Comparison of ENCODE assay signal across 26 cellular contexts in genomic region chr13:75794663-75795062, GRCh38.
"Had no signal": no experiment of that assay in that cellular context is flagged by ENCODE, and none has a peak within 500 bp of the region (broad histone marks: within the 10 kb centered on the region; RNA-seq: fewer than 3 reads in every experiment).

No MANE protein-coding gene starts in this region.

- H3K4me1 Mint-ChIP-seq: nephron progenitor cell; stimulated activated naive B cell treated with anti-CD40 and anti-IgM and Interleukin-4, amounts not matched to agents 10 μg/mL and 1 μg/mL and 100 μg/mL, for 72 hours had no signal

- DNase-seq: colonic mucosa; effector CD8-positive, alpha-beta T cell; foreskin keratinocyte; heart left ventricle; hippocampal formation; left cardiac atrium; mesenchymal stem cell; mucosa of descending colon; naive thymus-derived CD4-positive, alpha-beta T cell; nephron progenitor cell; nucleus accumbens; ovary; posterior cingulate gyrus; psoas muscle; right cardiac atrium; spleen; stimulated activated naive B cell treated with anti-CD40 and anti-IgM and Interleukin-4, amounts not matched to agents 10 μg/mL and 1 μg/mL and 100 μg/mL, for 72 hours; upper lobe of left lung had no signal

- H3K27me3 ChIP-seq: colonic mucosa, esophagus muscularis mucosa, foreskin keratinocyte, gastroesophageal sphincter, heart left ventricle, spleen, tibial nerve, upper lobe of left lung had no signal

- H3K36me3 ChIP-seq: colonic mucosa, ovary, thoracic aorta had no signal

- H3K9me3 Mint-ChIP-seq: dendritic cell treated with granulocyte-macrophage colony-stimulating factor and Interleukin-4, amounts not matched to agents 40 ng/mL and 50 ng/mL, for 4 days; stimulated activated naive B cell treated with anti-CD40 and anti-IgM and Interleukin-4, amounts not matched to agents 10 μg/mL and 1 μg/mL and 100 μg/mL, for 72 hours; stimulated activated naive CD8-positive, alpha-beta T cell treated with anti-CD3 and anti-CD28 coated beads, Interleukin-15, Interleukin-2, amounts not matched to agents 100 ng/mL and 50 ng/mL, for 24 hours had no signal

- H3K4me3 Mint-ChIP-seq: dendritic cell treated with granulocyte-macrophage colony-stimulating factor and Interleukin-4, amounts not matched to agents 40 ng/mL and 50 ng/mL, for 4 days; mesothelial cell of epicardium; naive thymus-derived CD4-positive, alpha-beta T cell; nephron progenitor cell; stimulated activated naive B cell treated with anti-CD40 and anti-IgM and Interleukin-4, amounts not matched to agents 10 μg/mL and 1 μg/mL and 100 μg/mL, for 72 hours; stimulated activated naive CD8-positive, alpha-beta T cell treated with anti-CD3 and anti-CD28 coated beads, Interleukin-15, Interleukin-2, amounts not matched to agents 100 ng/mL and 50 ng/mL, for 24 hours had no signal

- H3K4me3 ChIP-seq: colonic mucosa, esophagus muscularis mucosa, gastroesophageal sphincter, heart left ventricle, mucosa of descending colon, ovary, psoas muscle, skin epidermis, spleen, thoracic aorta, tibial nerve, upper lobe of left lung had no signal

- H3K27ac Mint-ChIP-seq: dendritic cell treated with granulocyte-macrophage colony-stimulating factor and Interleukin-4, amounts not matched to agents 40 ng/mL and 50 ng/mL, for 4 days; naive thymus-derived CD4-positive, alpha-beta T cell; nephron progenitor cell; stimulated activated naive B cell treated with anti-CD40 and anti-IgM and Interleukin-4, amounts not matched to agents 10 μg/mL and 1 μg/mL and 100 μg/mL, for 72 hours; stimulated activated naive CD8-positive, alpha-beta T cell treated with anti-CD3 and anti-CD28 coated beads, Interleukin-15, Interleukin-2, amounts not matched to agents 100 ng/mL and 50 ng/mL, for 24 hours had no signal

- H3K27me3 Mint-ChIP-seq: dendritic cell treated with granulocyte-macrophage colony-stimulating factor and Interleukin-4, amounts not matched to agents 40 ng/mL and 50 ng/mL, for 4 days; naive thymus-derived CD4-positive, alpha-beta T cell; stimulated activated naive B cell treated with anti-CD40 and anti-IgM and Interleukin-4, amounts not matched to agents 10 μg/mL and 1 μg/mL and 100 μg/mL, for 72 hours; stimulated activated naive CD8-positive, alpha-beta T cell treated with anti-CD3 and anti-CD28 coated beads, Interleukin-15, Interleukin-2, amounts not matched to agents 100 ng/mL and 50 ng/mL, for 24 hours had no signal

- H3K27ac ChIP-seq: colonic mucosa, esophagus muscularis mucosa, foreskin keratinocyte, gastroesophageal sphincter, heart left ventricle, ovary, psoas muscle, skin epidermis, spleen, thoracic aorta, tibial nerve, upper lobe of left lung had no signal

- ATAC-seq: foreskin keratinocyte; gastroesophageal sphincter; heart left ventricle; left cardiac atrium; mucosa of descending colon; naive thymus-derived CD4-positive, alpha-beta T cell; psoas muscle; right cardiac atrium; stimulated activated naive B cell treated with anti-CD40 and anti-IgM and Interleukin-4, amounts not matched to agents 10 μg/mL and 1 μg/mL and 100 μg/mL, for 72 hours had no signal

- H3K9me3 ChIP-seq: colonic mucosa, esophagus muscularis mucosa, gastroesophageal sphincter, heart left ventricle, mucosa of descending colon, ovary, psoas muscle, spleen, thoracic aorta, tibial nerve, upper lobe of left lung had no signal
